Comparison of ENCODE assay signal across 11 cellular contexts in the genomic region with DNA sequence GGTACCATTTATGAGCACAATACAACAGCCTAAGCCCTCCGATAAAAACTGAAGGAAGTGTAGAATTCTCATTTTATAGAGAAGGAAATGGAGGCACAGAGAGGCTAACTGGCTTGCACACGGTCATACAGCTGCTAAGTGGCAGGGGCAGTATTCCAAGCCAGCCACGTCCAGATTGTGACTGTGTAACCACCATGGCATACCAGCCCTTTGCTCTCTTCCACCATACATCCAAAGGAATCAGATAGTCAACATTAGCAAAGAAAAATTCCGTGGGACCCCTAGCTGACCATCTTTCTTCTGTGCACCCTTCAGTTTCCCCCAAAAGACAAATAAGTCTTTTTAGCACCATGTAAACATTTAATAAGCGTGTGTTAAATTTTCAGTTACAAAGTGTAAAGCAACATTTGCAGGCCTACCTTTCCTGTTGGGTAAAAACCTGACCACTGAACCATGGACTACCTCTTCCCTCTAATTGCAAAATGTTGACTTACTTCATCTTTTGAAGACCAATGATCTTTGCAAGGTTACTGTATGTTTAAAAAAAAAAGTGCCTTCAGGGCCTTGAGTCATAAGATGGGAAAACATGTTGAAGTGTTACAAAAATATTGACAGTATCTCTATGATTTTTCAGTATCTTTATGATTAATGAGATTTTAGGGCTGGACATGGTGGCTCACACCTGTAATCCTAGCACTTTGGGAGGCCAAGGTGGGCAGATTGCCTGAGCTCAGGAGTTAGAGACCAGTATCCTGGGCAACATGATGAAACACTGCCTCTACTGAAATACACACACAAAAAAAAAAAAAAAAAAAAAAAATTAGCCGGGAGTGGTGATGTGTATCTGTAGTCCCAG.
"Had no signal": no experiment of that assay in that cellular context is flagged by ENCODE, and none has a peak within 500 bp of the region (broad histone marks: within the 10 kb centered on the region; RNA-seq: fewer than 3 reads in every experiment).

No MANE protein-coding gene starts in this region.

- ATAC-seq: heart left ventricle; naive thymus-derived CD8-positive, alpha-beta T cell; sciatic nerve; stimulated activated naive B cell treated with anti-CD40 and anti-IgM and Interleukin-4, amounts not matched to agents 10 μg/mL and 1 μg/mL and 100 μg/mL, for 72 hours had no signal

- H3K27me3 ChIP-seq: heart left ventricle, transverse colon had no signal

- DNase-seq: activated CD4-positive, alpha-beta memory T cell treated with anti-CD3 and anti-CD28 coated beads for 36 hours; activated T-cell treated with anti-CD3 and anti-CD28 coated beads, Interleukin-2, amount 50 U/mL, for 48 hours; aorta; foreskin melanocyte; heart left ventricle; naive thymus-derived CD8-positive, alpha-beta T cell; stimulated activated CD4-positive, alpha-beta T cell treated with anti-CD3 and anti-CD28 coated beads, Interleukin-2, amount 100 ng/mL, for 24 hours; stimulated activated naive B cell treated with anti-CD40 and anti-IgM and Interleukin-4, amounts not matched to agents 10 μg/mL and 1 μg/mL and 100 μg/mL, for 72 hours; substantia nigra; transverse colon had no signal

- H3K4me1 ChIP-seq: heart left ventricle, transverse colon had no signal

- H3K27ac ChIP-seq: heart left ventricle, transverse colon had no signal
